In genomic region chrX:77446029-77446585, GRCh38 we compare ENCODE assay signal across 8 cellular contexts. TPM values are rescaled to one million over a fixed set of nuclear protein-coding genes. Genes with fewer than 3 reads are reported as not detected.
DNase-seq lines count a peak whose midpoint lies in the region; ATAC-seq, FAIRE-seq and TF ChIP-seq lines count a peak whose summit lies in the region.

No MANE protein-coding gene starts in this region.

- DNase-seq in CD14-positive monocyte (ENCODE audit: low spot score) (no peak), NCI-H2107 treated with DMSO at 0.1 percent for 48 hours (lab: John Stamatoyannopoulos, UW; ENCODE audit: unreplicated experiment) (peak; percentile 58), DMS153 (lab: John Stamatoyannopoulos, UW) (no peak), NAMALWA (ENCODE audit: low spot score) (no peak), RCC 7860 (ENCODE audit: low spot score) (no peak)

- H3K27ac ChIP-seq in esophagus (ENCODE audit: low read depth in 2 of 2, low read length in 1 of 2) = no peak overlapping the region

- H3K4me3 Mint-ChIP-seq in CD14-positive monocyte = peak overlapping the region; percentile 76 to 86

- WGBS in esophagus, 2 donors = 6 to 30% methylated on average over 27 of the region's 27 CpGs

- TF ChIP-seq CTCF in CD14-positive monocyte (IDR thresholded peaks at IDR 0.05) = peak; percentile 11

- H3K27me3 ChIP-seq in esophagus (ENCODE audit: control insufficient read depth in 1 of 2, insufficient read depth in 2 of 2, low read length in 2 of 2) (no peaks in the 10 kb centered on the region), neuron (ENCODE audit: insufficient read depth, low read length) (peaks cover 43% of the 10 kb centered on the region)

- H3K27ac Mint-ChIP-seq in CD14-positive monocyte = no peak overlapping the region

- no peaks in the 10 kb centered on the region for H3K36me3 Mint-ChIP-seq in CD14-positive monocyte

- FAIRE-seq in RCC 7860 (lab: Jason Lieb, UNC) = no peak

- H3K36me3 ChIP-seq in esophagus (ENCODE audit: control insufficient read depth in 2 of 2, insufficient read depth in 2 of 2, low read length in 1 of 2) = no peaks in the 10 kb centered on the region
- H3K36me3 ChIP-seq in neuron (ENCODE audit: insufficient read depth, low read length) = no peaks in the 10 kb centered on the region

- H3K4me1 ChIP-seq in esophagus (ENCODE audit: control insufficient read depth in 2 of 2, insufficient read depth in 2 of 2, low read length in 1 of 2) = peaks cover 0 to 3% of the 10 kb centered on the region in 2 donors
- H3K4me1 ChIP-seq in neuron (ENCODE audit: insufficient read depth, low read length) = peaks cover 3% of the 10 kb centered on the region

- H3K27me3 Mint-ChIP-seq in CD14-positive monocyte (ENCODE audit: low read depth in 3 of 3) = peaks cover 27 to 37% (median 35%) of the 10 kb centered on the region in 3 donors

- peaks cover 36% of the 10 kb centered on the region for H3K4me1 Mint-ChIP-seq in CD14-positive monocyte

- ATAC-seq in GM19035 (IDR thresholded peaks at IDR 0.05; ENCODE audit: unreplicated experiment) = no peak

- peaks cover 0 to 17% (median 0%) of the 10 kb centered on the region in 7 donors for H3K9me3 Mint-ChIP-seq in CD14-positive monocyte

- H3K9me3 ChIP-seq in esophagus (ENCODE audit: control insufficient read depth in 2 of 2, insufficient read depth in 1 of 2, low read depth in 1 of 2, low read length in 1 of 2) (no peaks in the 10 kb centered on the region), neuron (ENCODE audit: low read length) (no peaks in the 10 kb centered on the region)

- peak overlapping the region; percentile 33 for H2AFZ ChIP-seq in neuron (ENCODE audit: low read depth, low read length)

- H3K4me3 ChIP-seq in esophagus (ENCODE audit: low read depth in 1 of 2, low read length in 2 of 2) (peak overlapping the region; percentile 35 to 38), neuron (ENCODE audit: low read length) (peak overlapping the region; percentile 19)

- intact Hi-C loops in CD14-positive monocyte (cut with micrococcal nuclease) = no loop called here

RNA-seq across cellular contexts. Expression of gene FGF16, which starts 1.1 kb away (rescaled TPM):
- polyA plus RNA-seq in CD14-positive monocyte (not detected), esophagus (not detected)
